In the genomic region with DNA sequence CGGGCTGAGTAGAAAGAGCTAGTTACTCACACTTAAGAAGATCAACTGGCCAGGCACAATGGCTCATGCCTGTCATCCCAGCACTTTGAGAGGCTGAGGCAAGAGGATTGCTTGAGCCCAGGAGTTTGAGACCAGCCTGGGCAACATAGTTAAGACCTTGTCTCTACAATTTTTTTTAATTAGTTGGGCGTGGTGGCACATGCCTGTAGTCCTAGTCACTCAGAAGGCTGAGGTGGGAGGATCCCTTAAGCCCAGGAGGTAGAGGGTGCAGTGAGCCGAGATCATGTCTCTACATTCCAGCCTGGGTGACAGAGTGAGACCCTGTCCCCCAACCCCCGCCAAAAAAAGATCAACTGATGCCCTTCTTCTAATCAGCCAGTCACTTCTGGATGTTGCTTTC, we compare ENCODE assay signal across 1 cellular context.
TF ChIP-seq lines count a peak whose summit lies in the region.

No MANE protein-coding gene starts in this region.

TF ChIP-seq in IMR-90, 13 proteins besides CTCF, POLR2A, EP300 and RAD21 (continued from another document):
- TF ChIP-seq MAZ (IDR thresholded peaks at IDR 0.05; ENCODE audit: borderline replicate concordance, low read depth, low read length) (no peak), NFE2L2 (IDR thresholded peaks at IDR 0.05; ENCODE audit: low read depth, low read length) (no peak), CHD1 (IDR thresholded peaks at IDR 0.05; ENCODE audit: low read depth, low read length) (no peak), RCOR1 (IDR thresholded peaks at IDR 0.05; ENCODE audit: insufficient replicate concordance, low read length) (no peak), MXI1 (IDR thresholded peaks at IDR 0.05; ENCODE audit: borderline replicate concordance, low read depth, low read length) (no peak)
